Comparison of ENCODE assay signal across 8 cellular contexts in genomic region chr1:247210062-247210385, GRCh38. TPM values are rescaled to one million over a fixed set of nuclear protein-coding genes. Genes with fewer than 3 reads are reported as not detected.
DNase-seq lines count a peak whose midpoint lies in the region; ATAC-seq, FAIRE-seq and TF ChIP-seq lines count a peak whose summit lies in the region.

No MANE protein-coding gene starts in this region.

- peak overlapping the region; percentile 74 to 95 (median 91) for H3K4me2 ChIP-seq in BLaER1 treated with 17β-estradiol and CSF1 and Interleukin-3, amounts not matched to agents 10 nM and 100 nM
- peak overlapping the region; percentile 65 for H3K4me2 ChIP-seq in MM.1S (ENCODE audit: low read depth, low read length)

- H3K27ac ChIP-seq in BLaER1 treated with 17β-estradiol and CSF1 and Interleukin-3, amounts not matched to agents 10 nM and 100 nM, result peak overlapping the region; percentile 90 to 99 (median 94)
- H3K27ac ChIP-seq in MM.1S (ENCODE audit: low read length), result peak overlapping the region; percentile 72; the same call in 1 of the 2 replicates
- H3K27ac ChIP-seq in duodenal mucosa (ENCODE audit: low read depth, low read length), result no peak overlapping the region

- H3K27ac Mint-ChIP-seq in natural killer cell treated with Interleukin-12 subunit alpha and Interleukin-12 subunit beta and Interleukin-15 and Interleukin-18, amount 100 ng/mL, for 72 hours, result peak overlapping the region; percentile 89 to 94

- H3K9me3 ChIP-seq in BLaER1 treated with 17β-estradiol and CSF1 and Interleukin-3, amounts not matched to agents 10 nM and 100 nM (replicated peaks in 1 of 11), result peaks cover 35 to 45% (median 41%) of the 10 kb centered on the region in 11 experiments
- H3K9me3 ChIP-seq in MM.1S (replicated peaks; ENCODE audit: insufficient read depth, low read length), result no peaks in the 10 kb centered on the region
- no peaks in the 10 kb centered on the region for H3K9me3 ChIP-seq in duodenal mucosa (ENCODE audit: control insufficient read depth in 1 of 2, low read length in 2 of 2)

- intact Hi-C loops in sciatic nerve (cut with DNase I), result no loop called here

- TF ChIP-seq CTCF in MM.1S (IDR thresholded peaks at IDR 0.05; ENCODE audit: low read length), result no peak
- TF ChIP-seq CTCF in GM20000 (IDR thresholded peaks at IDR 0.05; ENCODE audit: extremely low read depth, missing control alignments), result no peak

- H3K4me3 Mint-ChIP-seq in natural killer cell treated with Interleukin-12 subunit alpha and Interleukin-12 subunit beta and Interleukin-15 and Interleukin-18, amount 100 ng/mL, for 72 hours, result peak overlapping the region; percentile 92

- peaks cover 57% of the 10 kb centered on the region for H3K79me2 ChIP-seq in MM.1S (ENCODE audit: low read length)

- H3K4me1 ChIP-seq in BLaER1 treated with 17β-estradiol and CSF1 and Interleukin-3, amounts not matched to agents 10 nM and 100 nM, result peaks cover 17 to 41% (median 24%) of the 10 kb centered on the region in 10 experiments
- H3K4me1 ChIP-seq in MM.1S (ENCODE audit: low read length) (peaks cover 43% of the 10 kb centered on the region), duodenal mucosa (ENCODE audit: control insufficient read depth in 1 of 2, insufficient read depth in 2 of 2, low read length in 2 of 2) (peaks cover 14 to 18% of the 10 kb centered on the region in 2 donors)

- peaks cover 33% of the 10 kb centered on the region for H3F3A ChIP-seq in MM.1S (ENCODE audit: insufficient read depth, low read length)

- peaks cover 38 to 45% (median 43%) of the 10 kb centered on the region in 11 experiments for H3K36me3 ChIP-seq in BLaER1 treated with 17β-estradiol and CSF1 and Interleukin-3, amounts not matched to agents 10 nM and 100 nM
- peaks cover 23% of the 10 kb centered on the region for H3K36me3 ChIP-seq in MM.1S (replicated peaks; ENCODE audit: insufficient read depth, low read length)
- H3K36me3 ChIP-seq in duodenal mucosa (ENCODE audit: control insufficient read depth in 1 of 2, insufficient read depth in 2 of 2, low read length in 2 of 2), result peaks cover 0 to 6% of the 10 kb centered on the region in 2 donors

- H3K27me3 ChIP-seq in BLaER1 treated with 17β-estradiol and CSF1 and Interleukin-3, amounts not matched to agents 10 nM and 100 nM, result no peaks in the 10 kb centered on the region
- H3K27me3 ChIP-seq in MM.1S (replicated peaks; ENCODE audit: insufficient read depth, low read length) (no peaks in the 10 kb centered on the region), duodenal mucosa (ENCODE audit: control insufficient read depth in 1 of 2, insufficient read depth in 2 of 2, low read length in 2 of 2) (no peaks in the 10 kb centered on the region)

- H3K4me3 ChIP-seq in BLaER1 treated with 17β-estradiol and CSF1 and Interleukin-3, amounts not matched to agents 10 nM and 100 nM, result peak overlapping the region; percentile 90 to 96 (median 94)
- H3K4me3 ChIP-seq in MM.1S (ENCODE audit: low read length) (peak overlapping the region; percentile 87), duodenal mucosa (ENCODE audit: low read depth in 1 of 2, low read length in 2 of 2) (peak overlapping the region; percentile 82 to 88)

- ATAC-seq in GM19455 (IDR thresholded peaks at IDR 0.05; ENCODE audit: unreplicated experiment), result peak; percentile 7
- no peak for ATAC-seq in natural killer cell treated with Interleukin-12 subunit alpha and Interleukin-12 subunit beta and Interleukin-15 and Interleukin-18, amount 100 ng/mL, for 72 hours
- no peak for ATAC-seq in sciatic nerve

- peaks cover 37 to 51% of the 10 kb centered on the region in 2 donors for H3K4me1 Mint-ChIP-seq in natural killer cell treated with Interleukin-12 subunit alpha and Interleukin-12 subunit beta and Interleukin-15 and Interleukin-18, amount 100 ng/mL, for 72 hours (ENCODE audit: low read depth in 2 of 2)

- no peak for DNase-seq in MM.1S
- DNase-seq in natural killer cell treated with Interleukin-12 subunit alpha and Interleukin-12 subunit beta and Interleukin-15 and Interleukin-18, amount 100 ng/mL, for 72 hours (ENCODE audit: low spot score), result no peak
- DNase-seq in GM12891 (ENCODE audit: insufficient read length, low spot score), result no peak
- no peak for DNase-seq in GM20000 (ENCODE audit: low spot score)
- DNase-seq in sciatic nerve (ENCODE audit: low spot score), result no peak

- peaks cover 11 to 55% (median 36%) of the 10 kb centered on the region in 11 experiments; a peak in 18 of 22 replicates for H4K20me1 ChIP-seq in BLaER1 treated with 17β-estradiol and CSF1 and Interleukin-3, amounts not matched to agents 10 nM and 100 nM
- H4K20me1 ChIP-seq in MM.1S (ENCODE audit: insufficient read depth, low read length), result no peaks in the 10 kb centered on the region

- no peaks in the 10 kb centered on the region for H3K9me2 ChIP-seq in MM.1S (replicated peaks; ENCODE audit: insufficient read depth, low read length)

- H3K9ac ChIP-seq in BLaER1 treated with 17β-estradiol and CSF1 and Interleukin-3, amounts not matched to agents 10 nM and 100 nM, result peak overlapping the region; percentile 91 to 98 (median 94)
- H3K9ac ChIP-seq in MM.1S (ENCODE audit: low read length), result peak overlapping the region; percentile 81
- peak overlapping the region; percentile 70 to 92 for H3K9ac ChIP-seq in duodenal mucosa (ENCODE audit: low read depth in 1 of 2, low read length in 2 of 2)

- peak overlapping the region; percentile 57 for H2AFZ ChIP-seq in MM.1S (ENCODE audit: low read length)

- peaks cover 9% of the 10 kb centered on the region for H3K36me3 Mint-ChIP-seq in natural killer cell treated with Interleukin-12 subunit alpha and Interleukin-12 subunit beta and Interleukin-15 and Interleukin-18, amount 100 ng/mL, for 72 hours

- peaks cover 0 to 2% of the 10 kb centered on the region in 2 donors for H3K27me3 Mint-ChIP-seq in natural killer cell treated with Interleukin-12 subunit alpha and Interleukin-12 subunit beta and Interleukin-15 and Interleukin-18, amount 100 ng/mL, for 72 hours

- no peaks in the 10 kb centered on the region for H3K9me3 Mint-ChIP-seq in natural killer cell treated with Interleukin-12 subunit alpha and Interleukin-12 subunit beta and Interleukin-15 and Interleukin-18, amount 100 ng/mL, for 72 hours

- no peak for TF ChIP-seq POLR2A in GM12891 (IDR thresholded peaks at IDR 0.05; ENCODE audit: low read depth, low read length)

- no peak for FAIRE-seq in GM12891 (lab: Jason Lieb, UNC)

TF ChIP-seq in GM12891, 5 proteins besides CTCF, POLR2A, EP300 and RAD21:
- TF ChIP-seq PAX5 (IDR thresholded peaks at IDR 0.05; ENCODE audit: insufficient read depth, low read length, severe bottlenecking) (no peak), SPI1 (IDR thresholded peaks at IDR 0.05; ENCODE audit: low read depth, low read length) (no peak), POLR2AphosphoS5 (IDR thresholded peaks at IDR 0.05; ENCODE audit: low read depth, low read length) (no peak), POU2F2 (IDR thresholded peaks at IDR 0.05; ENCODE audit: low read depth, low read length) (no peak), TAF1 (IDR thresholded peaks at IDR 0.05; ENCODE audit: low read depth, low read length) (no peak)
TF ChIP-seq in GM12891: peak in this region for 0.

RNA-seq across cellular contexts. Expression of gene ZNF124, which starts 38.2 kb away (rescaled TPM):
- 10 to 100 TPM; 16.2 to 25.9 TPM for total RNA-seq in natural killer cell treated with Interleukin-12 subunit alpha and Interleukin-12 subunit beta and Interleukin-15 and Interleukin-18, amount 100 ng/mL, for 72 hours
- 3.4 TPM for polyA plus RNA-seq in GM12891 (2012; ENCODE audit: low read depth, missing spikeins)
- total RNA-seq in sciatic nerve, result 29.6 TPM

RNA-seq across cellular contexts. Expression of gene VN1R5, which starts 45.8 kb away (rescaled TPM):
- not detected for total RNA-seq in natural killer cell treated with Interleukin-12 subunit alpha and Interleukin-12 subunit beta and Interleukin-15 and Interleukin-18, amount 100 ng/mL, for 72 hours
- polyA plus RNA-seq in GM12891 (2012; ENCODE audit: low read depth, missing spikeins), result not detected
- total RNA-seq in sciatic nerve, result not detected
